ENCODE assay signal across 11 cellular contexts in the genomic region with DNA sequence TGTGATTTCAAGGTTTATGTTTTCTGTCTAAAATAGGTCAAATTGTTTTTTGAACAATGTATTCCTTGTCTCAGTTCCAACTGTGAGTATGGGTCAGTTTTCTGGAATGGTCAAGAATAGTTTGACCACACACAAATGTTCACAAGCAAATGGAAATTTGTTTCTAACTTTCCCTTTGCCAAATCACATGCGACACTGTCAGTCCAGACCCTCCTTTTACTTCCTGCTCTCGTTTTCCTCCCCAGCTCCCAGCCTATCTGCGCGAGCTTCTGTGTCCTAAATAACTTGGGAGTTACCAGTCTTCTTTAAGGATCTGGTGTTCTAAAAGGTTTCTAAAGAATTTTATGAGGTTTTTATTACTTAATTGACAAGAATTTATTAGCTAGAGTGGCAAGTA.
DNase-seq lines count a peak whose midpoint lies in the region; ATAC-seq and TF ChIP-seq lines count a peak whose summit lies in the region.
"Had no signal": no experiment of that assay in that cellular context is flagged by ENCODE, and none has a peak within 500 bp of the region (broad histone marks: within the 10 kb centered on the region; RNA-seq: fewer than 3 reads in every experiment).

No MANE protein-coding gene starts in this region.

- H3K4me3 ChIP-seq in psoas muscle (peak overlapping the region; percentile 48), MG63 (no peak overlapping the region), BE2C (ENCODE audit: low read depth, low read length) (no peak overlapping the region)

- H3K9me3 ChIP-seq in T-helper 17 cell (ENCODE audit: control insufficient read depth, low read length, poor library complexity, severe bottlenecking) (no peaks in the 10 kb centered on the region), psoas muscle (no peaks in the 10 kb centered on the region), MG63 (no peaks in the 10 kb centered on the region), BE2C (no peaks in the 10 kb centered on the region)

- CTCF ChIA-PET in activated CD8-positive, alpha-beta memory T cell treated with anti-CD3 and anti-CD28 coated beads, Interleukin-2, amount 10 ng/mL, durations not matched to agents 7 days and 5 days (lab: Charles Lee), result no interaction called here

- peaks cover 6% of the 10 kb centered on the region for H3K4me1 ChIP-seq in psoas muscle
- H3K4me1 ChIP-seq in BE2C, result no peaks in the 10 kb centered on the region

- WGBS in psoas muscle, 3 donors, result 17 to 38% (median 18%) methylated on average over 4 of the region's 4 CpGs

- H3K27me3 ChIP-seq in psoas muscle (ENCODE audit: insufficient read depth in 3 of 3, low read length in 2 of 3) (no peaks in the 10 kb centered on the region), MG63 (no peaks in the 10 kb centered on the region), BE2C (no peaks in the 10 kb centered on the region)

- DNase-seq in Ammon's horn (ENCODE audit: low spot score), result peak; percentile 43
- DNase-seq in T-helper 17 cell, result no peak
- peak; percentile 26 for DNase-seq in globus pallidus (ENCODE audit: low spot score)
- no peak for DNase-seq in psoas muscle
- no peak for DNase-seq in MG63
- DNase-seq in activated CD8-positive, alpha-beta memory T cell treated with anti-CD3 and anti-CD28 coated beads, Interleukin-2, amount 10 ng/mL, durations not matched to agents 7 days and 5 days, result no peak
- no peak for DNase-seq in BE2C
- no peak for DNase-seq in T1000 (lab: John Stamatoyannopoulos, UW)
- DNase-seq: CD4-positive, alpha-beta memory T cell; effector memory CD4-positive, alpha-beta T cell; NCI-H345 had no signal

- intact Hi-C loops in psoas muscle (cut with DNase I), result no loop called here

- no peaks in the 10 kb centered on the region for H3K9me3 Mint-ChIP-seq in activated CD8-positive, alpha-beta memory T cell treated with anti-CD3 and anti-CD28 coated beads, Interleukin-2, amount 10 ng/mL, durations not matched to agents 7 days and 5 days (ENCODE audit: low read depth)
- H3K9me3 Mint-ChIP-seq: CD4-positive, alpha-beta memory T cell had no signal

- peaks cover 4% of the 10 kb centered on the region for H3K4me1 Mint-ChIP-seq in T-helper 17 cell
- peaks cover 5% of the 10 kb centered on the region for H3K4me1 Mint-ChIP-seq in activated CD8-positive, alpha-beta memory T cell treated with anti-CD3 and anti-CD28 coated beads, Interleukin-2, amount 10 ng/mL, durations not matched to agents 7 days and 5 days

- TF ChIP-seq CTCF in psoas muscle (IDR thresholded peaks at IDR 0.05) (no peak), BE2C (IDR thresholded peaks at IDR 0.05; ENCODE audit: low read depth, low read length) (no peak)

- no peaks in the 10 kb centered on the region for H3K36me3 ChIP-seq in psoas muscle (ENCODE audit: insufficient read depth in 1 of 2, low read depth in 1 of 2)
- H3K36me3 ChIP-seq in MG63, result no peaks in the 10 kb centered on the region
- no peaks in the 10 kb centered on the region for H3K36me3 ChIP-seq in BE2C

- H3K36me3 Mint-ChIP-seq in T-helper 17 cell (ENCODE audit: low read depth), result peaks cover 2% of the 10 kb centered on the region
- H3K36me3 Mint-ChIP-seq in activated CD8-positive, alpha-beta memory T cell treated with anti-CD3 and anti-CD28 coated beads, Interleukin-2, amount 10 ng/mL, durations not matched to agents 7 days and 5 days, result no peaks in the 10 kb centered on the region
- H3K36me3 Mint-ChIP-seq: CD4-positive, alpha-beta memory T cell had no signal

- H3K27ac Mint-ChIP-seq in T-helper 17 cell, result peak overlapping the region; percentile 57
- H3K27ac Mint-ChIP-seq in activated CD8-positive, alpha-beta memory T cell treated with anti-CD3 and anti-CD28 coated beads, Interleukin-2, amount 10 ng/mL, durations not matched to agents 7 days and 5 days, result no peak overlapping the region
- H3K27ac Mint-ChIP-seq: CD4-positive, alpha-beta memory T cell had no signal

- no peaks in the 10 kb centered on the region for H3K27me3 Mint-ChIP-seq in T-helper 17 cell
- no peaks in the 10 kb centered on the region for H3K27me3 Mint-ChIP-seq in activated CD8-positive, alpha-beta memory T cell treated with anti-CD3 and anti-CD28 coated beads, Interleukin-2, amount 10 ng/mL, durations not matched to agents 7 days and 5 days
- H3K27me3 Mint-ChIP-seq: CD4-positive, alpha-beta memory T cell had no signal

- H3K4me3 Mint-ChIP-seq in T-helper 17 cell, result no peak overlapping the region
- no peak overlapping the region for H3K4me3 Mint-ChIP-seq in activated CD8-positive, alpha-beta memory T cell treated with anti-CD3 and anti-CD28 coated beads, Interleukin-2, amount 10 ng/mL, durations not matched to agents 7 days and 5 days
- H3K4me3 Mint-ChIP-seq: CD4-positive, alpha-beta memory T cell had no signal

- H3K27ac ChIP-seq in psoas muscle, result peak overlapping the region; percentile 51

- ATAC-seq in T-helper 17 cell (no peak), psoas muscle (peak in 3 of 4 donors; percentile 51 to 78 (median 51))
- ATAC-seq in activated CD8-positive, alpha-beta memory T cell treated with anti-CD3 and anti-CD28 coated beads, Interleukin-2, amount 10 ng/mL, durations not matched to agents 7 days and 5 days, result no peak

Comparison
In these comparisons a context has a peak if more than half of its experiments do, and no peak if none do; other contexts are left out.
1. DNase-seq: peak in Ammon's horn (single experiment) and globus pallidus (single experiment); none in T-helper 17 cell (0 of 3), psoas muscle (0 of 2), MG63 (single experiment), activated CD8-positive, alpha-beta memory T cell treated with anti-CD3 and anti-CD28 coated beads, Interleukin-2, amount 10 ng/mL, durations not matched to agents 7 days and 5 days (single experiment), BE2C (single experiment) and T1000 (single experiment).
2. ATAC-seq: peak in psoas muscle (3 of 4); none in T-helper 17 cell (single experiment) and activated CD8-positive, alpha-beta memory T cell treated with anti-CD3 and anti-CD28 coated beads, Interleukin-2, amount 10 ng/mL, durations not matched to agents 7 days and 5 days (single experiment).